Comparison of ENCODE assay signal across 9 cellular contexts in the genomic region with DNA sequence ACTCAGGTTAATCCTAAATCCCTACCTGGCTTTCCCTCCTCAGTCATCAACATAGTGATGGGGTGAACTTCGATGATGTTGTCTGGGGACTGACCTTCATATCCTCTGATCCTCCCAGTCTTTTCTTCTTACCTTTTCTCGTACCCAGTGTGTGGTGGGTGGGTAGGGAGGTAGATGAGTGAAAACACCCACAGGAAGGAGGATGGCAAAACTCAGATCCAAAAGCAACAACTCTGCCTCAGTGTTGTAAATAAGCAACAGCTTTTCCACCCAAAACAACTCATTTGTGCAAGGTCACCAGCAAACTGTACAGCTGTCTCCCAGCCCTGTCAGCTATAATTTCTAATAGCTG. TPM values are rescaled to one million over a fixed set of nuclear protein-coding genes. Genes with fewer than 3 reads are reported as not detected.
DNase-seq lines count a peak whose midpoint lies in the region; ATAC-seq and TF ChIP-seq lines count a peak whose summit lies in the region.
"Had no signal": no experiment of that assay in that cellular context is flagged by ENCODE, and none has a peak within 500 bp of the region (broad histone marks: within the 10 kb centered on the region; RNA-seq: fewer than 3 reads in every experiment).

No MANE protein-coding gene starts in this region.

- no peaks in the 10 kb centered on the region for H3K27me3 ChIP-seq in effector memory CD4-positive, alpha-beta T cell (replicated peaks; ENCODE audit: control insufficient read depth, insufficient read depth, low read length, poor library complexity, severe bottlenecking)
- H3K27me3 ChIP-seq in smooth muscle cell (ENCODE audit: low read depth) (no peaks in the 10 kb centered on the region), testis (no peaks in the 10 kb centered on the region)

- peak overlapping the region; percentile 58 for H3K4me3 ChIP-seq in OCI-LY7 (ENCODE audit: low read depth, low read length, poor library complexity, severe bottlenecking)
- H3K4me3 ChIP-seq in effector memory CD4-positive, alpha-beta T cell (ENCODE audit: insufficient read depth, low read depth, low read length, poor library complexity, severe bottlenecking), result peak overlapping the region; percentile 1
- H3K4me3 ChIP-seq in smooth muscle cell, result no peak overlapping the region
- no peak overlapping the region for H3K4me3 ChIP-seq in testis

- peaks cover 93% of the 10 kb centered on the region for H3K4me1 ChIP-seq in OCI-LY7 (ENCODE audit: insufficient read depth, low read length, poor library complexity, severe bottlenecking)
- H3K4me1 ChIP-seq in effector memory CD4-positive, alpha-beta T cell (ENCODE audit: control insufficient read depth, insufficient read depth, low read length, poor library complexity, severe bottlenecking), result peaks cover 58% of the 10 kb centered on the region
- no peaks in the 10 kb centered on the region for H3K4me1 ChIP-seq in smooth muscle cell (ENCODE audit: low read depth)
- peaks cover 5% of the 10 kb centered on the region for H3K4me1 ChIP-seq in testis

- peak overlapping the region; percentile 24 for H3K9ac ChIP-seq in smooth muscle cell (ENCODE audit: low read depth)

- POLR2A ChIA-PET in OCI-LY7 (lab: Charles Lee), result interaction anchor here (0.5 to 4.3 kb wide), 11 partner anchors 11 to 480 kb away, joined by 3 to 22 read pairs (median 6); no protein-coding TSS in a partner anchor

- no peak for DNase-seq in OCI-LY7 (ENCODE audit: low spot score)
- no peak for DNase-seq in effector memory CD4-positive, alpha-beta T cell
- DNase-seq in smooth muscle cell (lab: John Stamatoyannopoulos, UW; ENCODE audit: unreplicated experiment), result no peak
- no peak for DNase-seq in testis
- DNase-seq in erythroblast (lab: John Stamatoyannopoulos, UW), result no peak
- DNase-seq: endodermal cell, NCI-H510A had no signal

- peaks cover 7% of the 10 kb centered on the region for H3F3A ChIP-seq in smooth muscle cell (ENCODE audit: low read depth)

- H4K20me1 ChIP-seq in OCI-LY7 (ENCODE audit: insufficient read depth, low read length) (peaks cover 4% of the 10 kb centered on the region; the same call in 1 of the 2 replicates), smooth muscle cell (ENCODE audit: low read depth) (peaks cover 78% of the 10 kb centered on the region)

- H3K36me3 ChIP-seq in OCI-LY7 (ENCODE audit: insufficient read depth, low read length) (peaks cover 19% of the 10 kb centered on the region), smooth muscle cell (ENCODE audit: low read depth) (no peaks in the 10 kb centered on the region), testis (ENCODE audit: low read depth, missing control alignments) (no peaks in the 10 kb centered on the region)
- no peaks in the 10 kb centered on the region for H3K36me3 ChIP-seq in effector memory CD4-positive, alpha-beta T cell (ENCODE audit: control insufficient read depth, insufficient read depth, low read length)

- no peak for TF ChIP-seq CTCF in OCI-LY7 (conservative IDR thresholded peaks at IDR 0.05; ENCODE audit: low read length)
- TF ChIP-seq CTCF in smooth muscle cell (IDR thresholded peaks at IDR 0.05; ENCODE audit: borderline replicate concordance, insufficient read depth, poor library complexity, severe bottlenecking), result no peak
- TF ChIP-seq CTCF in testis (IDR thresholded peaks at IDR 0.05), result no peak

- H3K4me2 ChIP-seq in OCI-LY7 (ENCODE audit: low read length) (peak overlapping the region; percentile 90), smooth muscle cell (peak overlapping the region; percentile 43)

- intact Hi-C loops in OCI-LY7 (cut with micrococcal nuclease; ENCODE audit: unreplicated experiment) (loop anchor here (1.0 to 10.0 kb wide), 7 partner anchors 16 to 519 kb away; a partner anchor contains a TSS), testis (cut with DNase I; ENCODE audit: low total_unique reads) (no loop called here)

- WGBS in smooth muscle cell (ENCODE audit: low lambda C conversion rate), result 97% methylated on average over 2 of the region's 2 CpGs
- 77 to 83% methylated on average over 2 of the region's 2 CpGs for WGBS in testis, 2 donors

- no peak overlapping the region for H2AFZ ChIP-seq in OCI-LY7 (ENCODE audit: low read length)
- no peak overlapping the region for H2AFZ ChIP-seq in smooth muscle cell (ENCODE audit: low read depth)

- H3K27ac ChIP-seq in OCI-LY7 (ENCODE audit: low read depth, low read length, poor library complexity, severe bottlenecking), result peak overlapping the region; percentile 100
- peak overlapping the region; percentile 90 for H3K27ac ChIP-seq in effector memory CD4-positive, alpha-beta T cell (ENCODE audit: insufficient read depth, low read length, poor library complexity, severe bottlenecking)
- peak overlapping the region; percentile 15 for H3K27ac ChIP-seq in smooth muscle cell (ENCODE audit: low read depth)
- no peak overlapping the region for H3K27ac ChIP-seq in testis

- H3K79me2 ChIP-seq in OCI-LY7 (ENCODE audit: insufficient read depth, low read depth, low read length), result peaks cover 74% of the 10 kb centered on the region; the same call in 1 of the 2 replicates
- peaks cover 6% of the 10 kb centered on the region for H3K79me2 ChIP-seq in smooth muscle cell (ENCODE audit: low read depth)

- no peaks in the 10 kb centered on the region for H3K9me2 ChIP-seq in OCI-LY7 (ENCODE audit: insufficient read depth, low read length)

- TF ChIP-seq POLR2A in testis (IDR thresholded peaks at IDR 0.05) (no peak), erythroblast (IDR thresholded peaks at IDR 0.05; ENCODE audit: low read length) (no peak)

- no TSS peak for BruUV-seq in OCI-LY7 (replicated peaks; lab: Mats Ljungman, UMichigan)

- ATAC-seq in GM19328 (IDR thresholded peaks at IDR 0.05; ENCODE audit: unreplicated experiment) (peak; percentile 0), GM21423 (IDR thresholded peaks at IDR 0.05; ENCODE audit: unreplicated experiment) (no peak)

- CTCF ChIA-PET in OCI-LY7 (lab: Charles Lee; ENCODE audit: unreplicated experiment), result interaction anchor here (0.5 to 1.6 kb wide), 7 partner anchors 12 to 579 kb away, joined by 3 to 6 read pairs (median 3); a partner anchor contains a TSS

- H3K9me3 ChIP-seq in OCI-LY7 (ENCODE audit: low read length) (no peaks in the 10 kb centered on the region), smooth muscle cell (replicated peaks; ENCODE audit: low read depth) (no peaks in the 10 kb centered on the region), testis (no peaks in the 10 kb centered on the region)
- H3K9me3 ChIP-seq in effector memory CD4-positive, alpha-beta T cell (ENCODE audit: control insufficient read depth, low read length), result no peaks in the 10 kb centered on the region

RNA-seq across cellular contexts. Expression of a gene that starts 38.6 kb away (rescaled TPM):
- total RNA-seq in OCI-LY7 (2014; rRNA removed; shearing (Covaris generic)), result 66.9 and 68.8 TPM in 2 replicates
- total RNA-seq in OCI-LY7 (2022), result 72.1 and 73.9 TPM in 2 replicates
- total RNA-seq in smooth muscle cell, result 25.8 and 26.6 TPM in 2 replicates
- polyA plus RNA-seq in smooth muscle cell, result 13.4 and 18.3 TPM in 2 replicates
- total RNA-seq in testis, result 10 to 100 TPM; 25.0 to 26.6 TPM
- polyA plus RNA-seq in testis (ENCODE audit: insufficient read depth, low read depth, low replicate concordance), result 29.3 TPM

Comparison
In these comparisons a context has a peak if more than half of its experiments do, and no peak if none do; other contexts are left out.
1. H3K27ac ChIP-seq: peak in OCI-LY7 (single experiment), effector memory CD4-positive, alpha-beta T cell (single experiment) and smooth muscle cell (single experiment); none in testis (0 of 2).
2. H3K4me3 ChIP-seq: peak in OCI-LY7 (single experiment) and effector memory CD4-positive, alpha-beta T cell (single experiment); none in smooth muscle cell (single experiment) and testis (0 of 2).